8 cellular contexts compared by ENCODE assay signal in genomic region chr10:109127363-109127762, GRCh38.
"Had no signal": no experiment of that assay in that cellular context is flagged by ENCODE, and none has a peak within 500 bp of the region (broad histone marks: within the 10 kb centered on the region; RNA-seq: fewer than 3 reads in every experiment).

No MANE protein-coding gene starts in this region.

- H2AFZ ChIP-seq: GM23248 had no signal

- H3K4me1 ChIP-seq: HAP-1 had no signal

- H3K9ac ChIP-seq: GM23248 had no signal

- H3K36me3 ChIP-seq: HAP-1 had no signal

- DNase-seq: GM23248, GOT3, H7, HFFc6, KG1 had no signal

- ATAC-seq: HCT116 had no signal

- H3K4me3 ChIP-seq: GM23248, HAP-1 had no signal

- H3K9me3 ChIP-seq: HAP-1 had no signal

- H3K27ac ChIP-seq: GM23248, HL-60 had no signal
